17 cellular contexts compared by ENCODE assay signal in the genomic region with DNA sequence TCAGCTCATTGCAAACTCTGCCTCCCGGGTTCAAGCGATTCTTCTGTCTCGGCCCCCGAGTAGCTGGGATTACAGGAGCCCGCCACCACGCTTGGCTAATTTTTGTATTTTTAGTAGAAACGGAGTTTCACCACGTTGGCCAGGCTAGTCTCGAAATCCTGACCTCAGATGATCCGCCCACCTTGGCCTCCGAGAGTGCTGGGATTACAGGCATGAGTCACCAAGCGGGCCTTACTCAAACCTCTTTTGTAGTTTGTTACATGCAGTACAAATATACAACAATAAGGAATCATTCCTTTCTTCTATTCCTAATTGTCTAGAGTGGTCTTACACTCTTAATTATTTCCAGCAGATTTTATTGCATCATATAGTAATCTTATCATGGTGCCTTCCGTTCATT.
"Had no signal": no experiment of that assay in that cellular context is flagged by ENCODE, and none has a peak within 500 bp of the region (broad histone marks: within the 10 kb centered on the region; RNA-seq: fewer than 3 reads in every experiment).

No MANE protein-coding gene starts in this region.

- H3K4me3 ChIP-seq: colonic mucosa, lung, spleen, testis, upper lobe of left lung had no signal

- H3K27ac ChIP-seq: colonic mucosa, epithelial cell of prostate, spleen, testis, upper lobe of left lung had no signal

- H3K4me1 ChIP-seq: colonic mucosa, spleen, testis, upper lobe of left lung had no signal

- H3K36me3 ChIP-seq: colonic mucosa, spleen, upper lobe of left lung had no signal

- ATAC-seq: activated CD4-positive, CD25-positive, alpha-beta regulatory T cell treated with anti-CD3 and anti-CD28 coated beads, Interleukin-2, amount 50 U/mL, for 24 hours; activated T-cell treated with anti-CD3 and anti-CD28 coated beads, Interleukin-2, amount 50 U/mL, for 4 hours; stimulated activated memory B cell treated with anti-CD40 and anti-IgM and Interleukin-4, amounts not matched to agents 10 μg/mL and 1 μg/mL and 100 μg/mL, for 72 hours had no signal

- H3K9me3 ChIP-seq: colonic mucosa, spleen, testis, upper lobe of left lung had no signal

- DNase-seq: activated CD4-positive, alpha-beta T cell treated with anti-CD3 and anti-CD28 coated beads, Interleukin-2, amount 50 U/mL, for 1 hour; activated CD8-positive, alpha-beta memory T cell treated with anti-CD3 and anti-CD28 coated beads, Interleukin-2, amount 50 U/mL, for 4 hours; activated naive CD4-positive, alpha-beta T cell treated with anti-CD3 and anti-CD28 coated beads for 36 hours; activated T-cell treated with anti-CD3 and anti-CD28 coated beads, Interleukin-2, amount 50 U/mL, for 4 hours; anterior cingulate cortex; caudate nucleus; colonic mucosa; endodermal cell; midbrain; spleen; stimulated activated CD4-positive, alpha-beta T cell treated with anti-CD3 and anti-CD28 coated beads, Interleukin-4, amount 100 ng/mL, for 4 hours; testis; upper lobe of left lung had no signal
